14 cellular contexts compared by ENCODE assay signal in genomic region chr7:155862516-155863257, GRCh38. TPM values are rescaled to one million over a fixed set of nuclear protein-coding genes. Genes with fewer than 3 reads are reported as not detected.
DNase-seq lines count a peak whose midpoint lies in the region; ATAC-seq and TF ChIP-seq lines count a peak whose summit lies in the region.
"Had no signal": no experiment of that assay in that cellular context is flagged by ENCODE, and none has a peak within 500 bp of the region (broad histone marks: within the 10 kb centered on the region; RNA-seq: fewer than 3 reads in every experiment).

No MANE protein-coding gene starts in this region.

- peaks cover 30% of the 10 kb centered on the region for H3K4me1 ChIP-seq in Panc1 (ENCODE audit: control insufficient read depth, insufficient read depth, low read length)
- no peaks in the 10 kb centered on the region for H3K4me1 ChIP-seq in fibroblast of lung (ENCODE audit: control insufficient read depth, extremely low read depth, insufficient read depth, low read length)
- peaks cover 5% of the 10 kb centered on the region for H3K4me1 ChIP-seq in upper lobe of right lung

- BruUV-seq in Panc1 (replicated peaks; lab: Mats Ljungman, UMichigan) = no TSS peak

- H3K4me3 ChIP-seq in Panc1 (ENCODE audit: low read depth in 2 of 2, low read length in 2 of 2) (no peak overlapping the region), fibroblast of lung (replicated peaks in 1 of 4; ENCODE audit: control extremely low read depth in 1 of 4, insufficient read depth in 1 of 4, low read depth in 3 of 4, low read length in 4 of 4) (no peak overlapping the region), upper lobe of right lung (no peak overlapping the region)
- H3K4me3 ChIP-seq: Peyer's patch had no signal

- intact Hi-C loops in Panc1 (cut with micrococcal nuclease; ENCODE audit: unreplicated experiment) = no loop called here
- intact Hi-C loops in upper lobe of right lung (cut with DNase I) = no loop called here

- POLR2A ChIA-PET in Panc1 (lab: Charles Lee) = no interaction called here

- H3K4me1 Mint-ChIP-seq in effector memory CD8-positive, alpha-beta T cell (ENCODE audit: low read depth in 2 of 2) = no peaks in the 10 kb centered on the region

- H3K4me2 ChIP-seq in fibroblast of lung (ENCODE audit: extremely low read depth, insufficient read depth, low read length) = no peak overlapping the region

- no peaks in the 10 kb centered on the region for H3K79me2 ChIP-seq in fibroblast of lung (ENCODE audit: control insufficient read depth, insufficient read depth, low read length)

- H3K36me3 ChIP-seq in Panc1 (ENCODE audit: control insufficient read depth, insufficient read depth, low read length) (no peaks in the 10 kb centered on the region), fibroblast of lung (ENCODE audit: control insufficient read depth, insufficient read depth, low read length) (no peaks in the 10 kb centered on the region), upper lobe of right lung (no peaks in the 10 kb centered on the region)
- H3K36me3 ChIP-seq: Peyer's patch had no signal

- ATAC-seq in Panc1 (no peak), upper lobe of right lung (no peak)
- ATAC-seq in effector memory CD8-positive, alpha-beta T cell (replicated peaks) = no peak

- H2AFZ ChIP-seq in fibroblast of lung (ENCODE audit: low read length) = no peak overlapping the region

- peak; percentile 77 for TF ChIP-seq CTCF in Panc1 (IDR thresholded peaks at IDR 0.05)
- peak; percentile 5 to 40 for TF ChIP-seq CTCF in fibroblast of lung (conservative IDR thresholded peaks at IDR 0.05 in 1 of 2, IDR thresholded peaks at IDR 0.05 in 1 of 2; ENCODE audit: low read depth in 1 of 2, low read length in 2 of 2)
- peak; percentile 18 for TF ChIP-seq CTCF in upper lobe of right lung (IDR thresholded peaks at IDR 0.05)

- no peak overlapping the region for H3K9ac ChIP-seq in fibroblast of lung (ENCODE audit: insufficient read depth, low read length)

- peaks cover 17 to 36% of the 10 kb centered on the region in 2 donors for H3K27me3 Mint-ChIP-seq in effector memory CD8-positive, alpha-beta T cell

- peak; percentile 40 for DNase-seq in activated CD8-positive, alpha-beta memory T cell treated with anti-CD3 and anti-CD28 coated beads for 24 hours
- DNase-seq in activated CD8-positive, alpha-beta memory T cell treated with anti-CD3 and anti-CD28 coated beads, Interleukin-2, amount 50 U/mL, for 4 hours = no peak
- DNase-seq in Panc1 (ENCODE audit: low read depth, low spot score) (no peak), fibroblast of lung (ENCODE audit: low read depth in 2 of 2) (no peak), upper lobe of right lung (no peak), DMS 273 (lab: John Stamatoyannopoulos, UW; ENCODE audit: unreplicated experiment) (no peak), NOMO-1 (lab: John Stamatoyannopoulos, UW; ENCODE audit: unreplicated experiment in 2 of 2) (no peak)
- DNase-seq in effector memory CD8-positive, alpha-beta T cell = no peak
- DNase-seq: kidney glomerular epithelial cell, T-helper 9 cell, trophoblast cell had no signal

- no peak overlapping the region for H3K27ac Mint-ChIP-seq in effector memory CD8-positive, alpha-beta T cell
- H3K27ac Mint-ChIP-seq: nephron had no signal

- H3K27me3 ChIP-seq in Panc1 (ENCODE audit: control insufficient read depth, insufficient read depth, low read length) (no peaks in the 10 kb centered on the region), fibroblast of lung (ENCODE audit: control insufficient read depth, insufficient read depth, low read length) (no peaks in the 10 kb centered on the region), upper lobe of right lung (no peaks in the 10 kb centered on the region)
- H3K27me3 ChIP-seq: Peyer's patch had no signal

- in situ Hi-C loops in Panc1 (cut with HindIII; ENCODE audit: low pct_unique_long_range_greater_than_20kb, low sequenced_read_pairs) = no loop called here

- H4K20me1 ChIP-seq in fibroblast of lung (ENCODE audit: control insufficient read depth, extremely low read depth, insufficient read depth, low read length) = no peaks in the 10 kb centered on the region

- no peak overlapping the region for H3K4me3 Mint-ChIP-seq in effector memory CD8-positive, alpha-beta T cell
- H3K4me3 Mint-ChIP-seq: nephron had no signal

- H3K9me3 Mint-ChIP-seq in effector memory CD8-positive, alpha-beta T cell = no peaks in the 10 kb centered on the region
- H3K9me3 Mint-ChIP-seq: nephron had no signal

- CTCF ChIA-PET in Panc1 (lab: Charles Lee) = no interaction called here

- H3K9me3 ChIP-seq in Panc1 (ENCODE audit: control insufficient read depth, insufficient read depth, low read depth, low read length) (no peaks in the 10 kb centered on the region), fibroblast of lung (ENCODE audit: control insufficient read depth, insufficient read depth, low read depth, low read length) (no peaks in the 10 kb centered on the region), upper lobe of right lung (no peaks in the 10 kb centered on the region)
- H3K9me3 ChIP-seq: Peyer's patch had no signal

- H3K27ac ChIP-seq in Panc1 (ENCODE audit: low read length) = no peak overlapping the region
- H3K27ac ChIP-seq in fibroblast of lung (ENCODE audit: insufficient read depth, low read length) = no peak overlapping the region
- no peak overlapping the region for H3K27ac ChIP-seq in upper lobe of right lung
- H3K27ac ChIP-seq: Peyer's patch had no signal

- H3K36me3 Mint-ChIP-seq in effector memory CD8-positive, alpha-beta T cell (ENCODE audit: insufficient read depth) = no peaks in the 10 kb centered on the region

RNA-seq across cellular contexts. Expression of gene SHH, which starts 50.4 kb away (rescaled TPM):
- total RNA-seq in Panc1 (2021; ENCODE audit: unreplicated experiment) = 22.9 TPM
- polyA plus RNA-seq in Panc1 (2012; ENCODE audit: insufficient read length) = 23.4 TPM
- total RNA-seq in fibroblast of lung = under 0.01 TPM in 2 replicates
- polyA plus RNA-seq in fibroblast of lung = not detected in 2 replicates
- 0.07 TPM in 1 of 2 replicates, not detected in the other for polyA plus RNA-seq in fibroblast of lung (2012)
- polyA minus RNA-seq in fibroblast of lung (ENCODE audit: low replicate concordance) = not detected in 2 replicates
- 10.1 TPM for total RNA-seq in upper lobe of right lung
- total RNA-seq: LHCN-M2 had no signal

Comparison
In these comparisons a context has a peak if more than half of its experiments do, and no peak if none do; other contexts are left out.
1. CTCF ChIP-seq: peak in every context shown above with its lines; median percentile 77 in Panc1; 22 in fibroblast of lung; 18 in upper lobe of right lung.
2. RNA of gene SHH, which starts 50.4 kb away (total RNA-seq): 22.9 TPM in Panc1 (single experiment) and 10.1 TPM in upper lobe of right lung (single experiment); under 0.01 TPM in fibroblast of lung; every median in the first group is over 10 times any median in the second.